Comparison of ENCODE assay signal across 1 cellular context in the genomic region with DNA sequence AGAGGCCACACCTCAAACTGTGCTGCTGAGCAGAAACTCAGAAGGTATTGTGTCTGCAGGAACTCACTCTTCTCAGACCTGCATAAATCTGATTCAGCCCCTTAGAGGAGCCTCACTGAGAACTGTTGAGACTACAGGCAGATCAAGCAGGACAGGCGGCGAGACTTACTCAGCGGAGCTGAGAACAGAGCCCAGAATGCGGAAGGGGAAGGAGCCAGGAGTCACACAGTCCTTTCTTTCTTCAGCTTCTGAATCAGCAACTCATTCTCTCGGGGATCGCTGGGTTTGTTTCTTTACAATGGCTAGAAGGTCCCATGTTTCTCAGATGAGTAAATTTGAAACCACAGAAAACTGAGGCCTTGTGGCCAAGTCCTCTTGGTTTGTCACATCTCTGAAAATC.
TF ChIP-seq lines count a peak whose summit lies in the region.

No MANE protein-coding gene starts in this region.

TF ChIP-seq in GM12878, 131 proteins besides CTCF, POLR2A, EP300 and RAD21 (continued from another document and continues in another):
- no peak for TF ChIP-seq ESRRA (IDR thresholded peaks at IDR 0.05; ENCODE audit: low read length)
- TF ChIP-seq, protein P1, sequence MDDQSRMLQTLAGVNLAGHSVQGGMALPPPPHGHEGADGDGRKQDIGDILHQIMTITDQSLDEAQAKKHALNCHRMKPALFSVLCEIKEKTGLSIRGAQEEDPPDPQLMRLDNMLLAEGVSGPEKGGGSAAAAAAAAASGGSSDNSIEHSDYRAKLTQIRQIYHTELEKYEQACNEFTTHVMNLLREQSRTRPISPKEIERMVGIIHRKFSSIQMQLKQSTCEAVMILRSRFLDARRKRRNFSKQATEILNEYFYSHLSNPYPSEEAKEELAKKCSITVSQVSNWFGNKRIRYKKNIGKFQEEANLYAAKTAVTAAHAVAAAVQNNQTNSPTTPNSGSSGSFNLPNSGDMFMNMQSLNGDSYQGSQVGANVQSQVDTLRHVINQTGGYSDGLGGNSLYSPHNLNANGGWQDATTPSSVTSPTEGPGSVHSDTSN (IDR thresholded peaks at IDR 0.05; ENCODE audit: insufficient replicate concordance, low read depth, low read length), result no peak
- peak; percentile 82 for TF ChIP-seq RUNX3 (IDR thresholded peaks at IDR 0.05; ENCODE audit: low read length)
- TF ChIP-seq, protein P2, sequence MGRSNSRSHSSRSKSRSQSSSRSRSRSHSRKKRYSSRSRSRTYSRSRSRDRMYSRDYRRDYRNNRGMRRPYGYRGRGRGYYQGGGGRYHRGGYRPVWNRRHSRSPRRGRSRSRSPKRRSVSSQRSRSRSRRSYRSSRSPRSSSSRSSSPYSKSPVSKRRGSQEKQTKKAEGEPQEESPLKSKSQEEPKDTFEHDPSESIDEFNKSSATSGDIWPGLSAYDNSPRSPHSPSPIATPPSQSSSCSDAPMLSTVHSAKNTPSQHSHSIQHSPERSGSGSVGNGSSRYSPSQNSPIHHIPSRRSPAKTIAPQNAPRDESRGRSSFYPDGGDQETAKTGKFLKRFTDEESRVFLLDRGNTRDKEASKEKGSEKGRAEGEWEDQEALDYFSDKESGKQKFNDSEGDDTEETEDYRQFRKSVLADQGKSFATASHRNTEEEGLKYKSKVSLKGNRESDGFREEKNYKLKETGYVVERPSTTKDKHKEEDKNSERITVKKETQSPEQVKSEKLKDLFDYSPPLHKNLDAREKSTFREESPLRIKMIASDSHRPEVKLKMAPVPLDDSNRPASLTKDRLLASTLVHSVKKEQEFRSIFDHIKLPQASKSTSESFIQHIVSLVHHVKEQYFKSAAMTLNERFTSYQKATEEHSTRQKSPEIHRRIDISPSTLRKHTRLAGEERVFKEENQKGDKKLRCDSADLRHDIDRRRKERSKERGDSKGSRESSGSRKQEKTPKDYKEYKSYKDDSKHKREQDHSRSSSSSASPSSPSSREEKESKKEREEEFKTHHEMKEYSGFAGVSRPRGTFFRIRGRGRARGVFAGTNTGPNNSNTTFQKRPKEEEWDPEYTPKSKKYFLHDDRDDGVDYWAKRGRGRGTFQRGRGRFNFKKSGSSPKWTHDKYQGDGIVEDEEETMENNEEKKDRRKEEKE (IDR thresholded peaks at IDR 0.05), result no peak
- no peak for TF ChIP-seq HDAC6 (IDR thresholded peaks at IDR 0.05; ENCODE audit: unreplicated experiment)
- no peak for TF ChIP-seq FOXK2 (IDR thresholded peaks at IDR 0.05)
- TF ChIP-seq POLR2AphosphoS5 (IDR thresholded peaks at IDR 0.05; ENCODE audit: low read length), result no peak
- TF ChIP-seq SUPT20H (IDR thresholded peaks at IDR 0.05; ENCODE audit: borderline replicate concordance, control insufficient read depth, low read depth, low read length), result no peak
- TF ChIP-seq, protein P3, sequence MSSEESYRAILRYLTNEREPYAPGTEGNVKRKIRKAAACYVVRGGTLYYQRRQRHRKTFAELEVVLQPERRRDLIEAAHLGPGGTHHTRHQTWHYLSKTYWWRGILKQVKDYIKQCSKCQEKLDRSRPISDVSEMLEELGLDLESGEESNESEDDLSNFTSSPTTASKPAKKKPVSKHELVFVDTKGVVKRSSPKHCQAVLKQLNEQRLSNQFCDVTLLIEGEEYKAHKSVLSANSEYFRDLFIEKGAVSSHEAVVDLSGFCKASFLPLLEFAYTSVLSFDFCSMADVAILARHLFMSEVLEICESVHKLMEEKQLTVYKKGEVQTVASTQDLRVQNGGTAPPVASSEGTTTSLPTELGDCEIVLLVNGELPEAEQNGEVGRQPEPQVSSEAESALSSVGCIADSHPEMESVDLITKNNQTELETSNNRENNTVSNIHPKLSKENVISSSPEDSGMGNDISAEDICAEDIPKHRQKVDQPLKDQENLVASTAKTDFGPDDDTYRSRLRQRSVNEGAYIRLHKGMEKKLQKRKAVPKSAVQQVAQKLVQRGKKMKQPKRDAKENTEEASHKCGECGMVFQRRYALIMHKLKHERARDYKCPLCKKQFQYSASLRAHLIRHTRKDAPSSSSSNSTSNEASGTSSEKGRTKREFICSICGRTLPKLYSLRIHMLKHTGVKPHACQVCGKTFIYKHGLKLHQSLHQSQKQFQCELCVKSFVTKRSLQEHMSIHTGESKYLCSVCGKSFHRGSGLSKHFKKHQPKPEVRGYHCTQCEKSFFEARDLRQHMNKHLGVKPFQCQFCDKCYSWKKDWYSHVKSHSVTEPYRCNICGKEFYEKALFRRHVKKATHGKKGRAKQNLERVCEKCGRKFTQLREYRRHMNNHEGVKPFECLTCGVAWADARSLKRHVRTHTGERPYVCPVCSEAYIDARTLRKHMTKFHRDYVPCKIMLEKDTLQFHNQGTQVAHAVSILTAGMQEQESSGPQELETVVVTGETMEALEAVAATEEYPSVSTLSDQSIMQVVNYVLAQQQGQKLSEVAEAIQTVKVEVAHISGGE (CRISPR knock-in tag; IDR thresholded peaks at IDR 0.05), result no peak
- peak; percentile 72 for TF ChIP-seq MEF2B (IDR thresholded peaks at IDR 0.05; ENCODE audit: partially characterized antibody, poor library complexity, severe bottlenecking)
- no peak for TF ChIP-seq ZNF24 (IDR thresholded peaks at IDR 0.05)
- TF ChIP-seq TCF7 (IDR thresholded peaks at IDR 0.05; ENCODE audit: borderline replicate concordance), result no peak
- TF ChIP-seq PAX8 (IDR thresholded peaks at IDR 0.05), result no peak
- TF ChIP-seq, protein P4, sequence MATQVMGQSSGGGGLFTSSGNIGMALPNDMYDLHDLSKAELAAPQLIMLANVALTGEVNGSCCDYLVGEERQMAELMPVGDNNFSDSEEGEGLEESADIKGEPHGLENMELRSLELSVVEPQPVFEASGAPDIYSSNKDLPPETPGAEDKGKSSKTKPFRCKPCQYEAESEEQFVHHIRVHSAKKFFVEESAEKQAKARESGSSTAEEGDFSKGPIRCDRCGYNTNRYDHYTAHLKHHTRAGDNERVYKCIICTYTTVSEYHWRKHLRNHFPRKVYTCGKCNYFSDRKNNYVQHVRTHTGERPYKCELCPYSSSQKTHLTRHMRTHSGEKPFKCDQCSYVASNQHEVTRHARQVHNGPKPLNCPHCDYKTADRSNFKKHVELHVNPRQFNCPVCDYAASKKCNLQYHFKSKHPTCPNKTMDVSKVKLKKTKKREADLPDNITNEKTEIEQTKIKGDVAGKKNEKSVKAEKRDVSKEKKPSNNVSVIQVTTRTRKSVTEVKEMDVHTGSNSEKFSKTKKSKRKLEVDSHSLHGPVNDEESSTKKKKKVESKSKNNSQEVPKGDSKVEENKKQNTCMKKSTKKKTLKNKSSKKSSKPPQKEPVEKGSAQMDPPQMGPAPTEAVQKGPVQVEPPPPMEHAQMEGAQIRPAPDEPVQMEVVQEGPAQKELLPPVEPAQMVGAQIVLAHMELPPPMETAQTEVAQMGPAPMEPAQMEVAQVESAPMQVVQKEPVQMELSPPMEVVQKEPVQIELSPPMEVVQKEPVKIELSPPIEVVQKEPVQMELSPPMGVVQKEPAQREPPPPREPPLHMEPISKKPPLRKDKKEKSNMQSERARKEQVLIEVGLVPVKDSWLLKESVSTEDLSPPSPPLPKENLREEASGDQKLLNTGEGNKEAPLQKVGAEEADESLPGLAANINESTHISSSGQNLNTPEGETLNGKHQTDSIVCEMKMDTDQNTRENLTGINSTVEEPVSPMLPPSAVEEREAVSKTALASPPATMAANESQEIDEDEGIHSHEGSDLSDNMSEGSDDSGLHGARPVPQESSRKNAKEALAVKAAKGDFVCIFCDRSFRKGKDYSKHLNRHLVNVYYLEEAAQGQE (IDR thresholded peaks at IDR 0.05; ENCODE audit: low read depth, low read length), result no peak
- no peak for TF ChIP-seq MXI1 (IDR thresholded peaks at IDR 0.05; ENCODE audit: low read depth, low read length)
- no peak for TF ChIP-seq ZSCAN29 (IDR thresholded peaks at IDR 0.05)
- TF ChIP-seq SIX5 (IDR thresholded peaks at IDR 0.05; ENCODE audit: low read depth, low read length, severe bottlenecking), result no peak
- TF ChIP-seq, protein P5, sequence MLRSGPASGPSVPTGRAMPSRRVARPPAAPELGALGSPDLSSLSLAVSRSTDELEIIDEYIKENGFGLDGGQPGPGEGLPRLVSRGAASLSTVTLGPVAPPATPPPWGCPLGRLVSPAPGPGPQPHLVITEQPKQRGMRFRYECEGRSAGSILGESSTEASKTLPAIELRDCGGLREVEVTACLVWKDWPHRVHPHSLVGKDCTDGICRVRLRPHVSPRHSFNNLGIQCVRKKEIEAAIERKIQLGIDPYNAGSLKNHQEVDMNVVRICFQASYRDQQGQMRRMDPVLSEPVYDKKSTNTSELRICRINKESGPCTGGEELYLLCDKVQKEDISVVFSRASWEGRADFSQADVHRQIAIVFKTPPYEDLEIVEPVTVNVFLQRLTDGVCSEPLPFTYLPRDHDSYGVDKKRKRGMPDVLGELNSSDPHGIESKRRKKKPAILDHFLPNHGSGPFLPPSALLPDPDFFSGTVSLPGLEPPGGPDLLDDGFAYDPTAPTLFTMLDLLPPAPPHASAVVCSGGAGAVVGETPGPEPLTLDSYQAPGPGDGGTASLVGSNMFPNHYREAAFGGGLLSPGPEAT (IDR thresholded peaks at IDR 0.05; ENCODE audit: low read depth), result no peak
- TF ChIP-seq RB1 (IDR thresholded peaks at IDR 0.05; ENCODE audit: borderline replicate concordance), result no peak
- no peak for TF ChIP-seq CHD2 (IDR thresholded peaks at IDR 0.05; ENCODE audit: borderline replicate concordance, low read depth, low read length)
- TF ChIP-seq IRF4 (IDR thresholded peaks at IDR 0.05; ENCODE audit: low read depth, low read length), result peak; percentile 22; the same call in 1 of the 2 replicates
- TF ChIP-seq, protein P6, sequence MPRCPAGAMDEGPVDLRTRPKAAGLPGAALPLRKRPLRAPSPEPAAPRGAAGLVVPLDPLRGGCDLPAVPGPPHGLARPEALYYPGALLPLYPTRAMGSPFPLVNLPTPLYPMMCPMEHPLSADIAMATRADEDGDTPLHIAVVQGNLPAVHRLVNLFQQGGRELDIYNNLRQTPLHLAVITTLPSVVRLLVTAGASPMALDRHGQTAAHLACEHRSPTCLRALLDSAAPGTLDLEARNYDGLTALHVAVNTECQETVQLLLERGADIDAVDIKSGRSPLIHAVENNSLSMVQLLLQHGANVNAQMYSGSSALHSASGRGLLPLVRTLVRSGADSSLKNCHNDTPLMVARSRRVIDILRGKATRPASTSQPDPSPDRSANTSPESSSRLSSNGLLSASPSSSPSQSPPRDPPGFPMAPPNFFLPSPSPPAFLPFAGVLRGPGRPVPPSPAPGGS (IDR thresholded peaks at IDR 0.05; ENCODE audit: borderline replicate concordance, insufficient read depth, low read depth, low read length, poor library complexity, severe bottlenecking), result no peak
- TF ChIP-seq, protein P7, sequence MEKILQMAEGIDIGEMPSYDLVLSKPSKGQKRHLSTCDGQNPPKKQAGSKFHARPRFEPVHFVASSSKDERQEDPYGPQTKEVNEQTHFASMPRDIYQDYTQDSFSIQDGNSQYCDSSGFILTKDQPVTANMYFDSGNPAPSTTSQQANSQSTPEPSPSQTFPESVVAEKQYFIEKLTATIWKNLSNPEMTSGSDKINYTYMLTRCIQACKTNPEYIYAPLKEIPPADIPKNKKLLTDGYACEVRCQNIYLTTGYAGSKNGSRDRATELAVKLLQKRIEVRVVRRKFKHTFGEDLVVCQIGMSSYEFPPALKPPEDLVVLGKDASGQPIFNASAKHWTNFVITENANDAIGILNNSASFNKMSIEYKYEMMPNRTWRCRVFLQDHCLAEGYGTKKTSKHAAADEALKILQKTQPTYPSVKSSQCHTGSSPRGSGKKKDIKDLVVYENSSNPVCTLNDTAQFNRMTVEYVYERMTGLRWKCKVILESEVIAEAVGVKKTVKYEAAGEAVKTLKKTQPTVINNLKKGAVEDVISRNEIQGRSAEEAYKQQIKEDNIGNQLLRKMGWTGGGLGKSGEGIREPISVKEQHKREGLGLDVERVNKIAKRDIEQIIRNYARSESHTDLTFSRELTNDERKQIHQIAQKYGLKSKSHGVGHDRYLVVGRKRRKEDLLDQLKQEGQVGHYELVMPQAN (conservative IDR thresholded peaks at IDR 0.05), result no peak
- TF ChIP-seq, protein P8, sequence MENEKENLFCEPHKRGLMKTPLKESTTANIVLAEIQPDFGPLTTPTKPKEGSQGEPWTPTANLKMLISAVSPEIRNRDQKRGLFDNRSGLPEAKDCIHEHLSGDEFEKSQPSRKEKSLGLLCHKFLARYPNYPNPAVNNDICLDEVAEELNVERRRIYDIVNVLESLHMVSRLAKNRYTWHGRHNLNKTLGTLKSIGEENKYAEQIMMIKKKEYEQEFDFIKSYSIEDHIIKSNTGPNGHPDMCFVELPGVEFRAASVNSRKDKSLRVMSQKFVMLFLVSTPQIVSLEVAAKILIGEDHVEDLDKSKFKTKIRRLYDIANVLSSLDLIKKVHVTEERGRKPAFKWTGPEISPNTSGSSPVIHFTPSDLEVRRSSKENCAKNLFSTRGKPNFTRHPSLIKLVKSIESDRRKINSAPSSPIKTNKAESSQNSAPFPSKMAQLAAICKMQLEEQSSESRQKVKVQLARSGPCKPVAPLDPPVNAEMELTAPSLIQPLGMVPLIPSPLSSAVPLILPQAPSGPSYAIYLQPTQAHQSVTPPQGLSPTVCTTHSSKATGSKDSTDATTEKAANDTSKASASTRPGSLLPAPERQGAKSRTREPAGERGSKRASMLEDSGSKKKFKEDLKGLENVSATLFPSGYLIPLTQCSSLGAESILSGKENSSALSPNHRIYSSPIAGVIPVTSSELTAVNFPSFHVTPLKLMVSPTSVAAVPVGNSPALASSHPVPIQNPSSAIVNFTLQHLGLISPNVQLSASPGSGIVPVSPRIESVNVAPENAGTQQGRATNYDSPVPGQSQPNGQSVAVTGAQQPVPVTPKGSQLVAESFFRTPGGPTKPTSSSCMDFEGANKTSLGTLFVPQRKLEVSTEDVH (IDR thresholded peaks at IDR 0.05; ENCODE audit: low read depth, partially characterized antibody), result no peak
- no peak for TF ChIP-seq EZH2 (IDR thresholded peaks at IDR 0.05; ENCODE audit: borderline replicate concordance, control insufficient read depth, low read depth, low read length)
- TF ChIP-seq, protein P9, sequence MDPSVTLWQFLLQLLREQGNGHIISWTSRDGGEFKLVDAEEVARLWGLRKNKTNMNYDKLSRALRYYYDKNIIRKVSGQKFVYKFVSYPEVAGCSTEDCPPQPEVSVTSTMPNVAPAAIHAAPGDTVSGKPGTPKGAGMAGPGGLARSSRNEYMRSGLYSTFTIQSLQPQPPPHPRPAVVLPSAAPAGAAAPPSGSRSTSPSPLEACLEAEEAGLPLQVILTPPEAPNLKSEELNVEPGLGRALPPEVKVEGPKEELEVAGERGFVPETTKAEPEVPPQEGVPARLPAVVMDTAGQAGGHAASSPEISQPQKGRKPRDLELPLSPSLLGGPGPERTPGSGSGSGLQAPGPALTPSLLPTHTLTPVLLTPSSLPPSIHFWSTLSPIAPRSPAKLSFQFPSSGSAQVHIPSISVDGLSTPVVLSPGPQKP (IDR thresholded peaks at IDR 0.05; ENCODE audit: low read depth, low read length), result no peak
- no peak for TF ChIP-seq GABPA (IDR thresholded peaks at IDR 0.05; ENCODE audit: low read depth)
